In genomic region chr19:11505032-11505503, GRCh38 we compare ENCODE assay signal across 8 cellular contexts. TPM values are rescaled to one million over a fixed set of nuclear protein-coding genes. Genes with fewer than 3 reads are reported as not detected.
DNase-seq lines count a peak whose midpoint lies in the region; ATAC-seq and TF ChIP-seq lines count a peak whose summit lies in the region.

No MANE protein-coding gene starts in this region.

- no peaks in the 10 kb centered on the region for H4K20me1 ChIP-seq in smooth muscle cell (ENCODE audit: low read depth)

- under 1% methylated on average over 7 of the region's 33 CpGs for WGBS in smooth muscle cell (ENCODE audit: low lambda C conversion rate)

- ATAC-seq in GM18870 (IDR thresholded peaks at IDR 0.05; ENCODE audit: unreplicated experiment), result peak; percentile 76
- ATAC-seq in HG03135 (IDR thresholded peaks at IDR 0.05; ENCODE audit: unreplicated experiment), result peak; percentile 81

- H3K4me3 ChIP-seq in ACC112 (ENCODE audit: low read depth, low read length) (peak overlapping the region; percentile 92), WERI-Rb-1 (ENCODE audit: low read depth, low read length) (peak overlapping the region; percentile 69), breast epithelium (peak overlapping the region; percentile 78 to 99 (median 91)), smooth muscle cell (peak overlapping the region; percentile 78)

- H3K4me1 ChIP-seq in ACC112 (ENCODE audit: control insufficient read depth, insufficient read depth, low read length, unreplicated experiment), result no peaks in the 10 kb centered on the region
- peaks cover 0 to 4% of the 10 kb centered on the region in 2 donors for H3K4me1 ChIP-seq in breast epithelium
- peaks cover 6% of the 10 kb centered on the region for H3K4me1 ChIP-seq in smooth muscle cell (ENCODE audit: low read depth)

- intact Hi-C loops in breast epithelium (cut with DNase I; ENCODE audit: low total_unique reads), result no loop called here

- peak overlapping the region; percentile 86 for H3K27ac ChIP-seq in ACC112 (ENCODE audit: low read depth, low read length)
- peak overlapping the region; percentile 91 for H3K27ac ChIP-seq in WERI-Rb-1
- peak overlapping the region; percentile 96 to 99 for H3K27ac ChIP-seq in breast epithelium
- peak overlapping the region; percentile 72 for H3K27ac ChIP-seq in smooth muscle cell (ENCODE audit: low read depth)

- no peaks in the 10 kb centered on the region for H3K27me3 ChIP-seq in ACC112 (ENCODE audit: insufficient read depth, low read length)
- no peaks in the 10 kb centered on the region for H3K27me3 ChIP-seq in WERI-Rb-1 (ENCODE audit: insufficient read depth, low read depth, severe bottlenecking)
- no peaks in the 10 kb centered on the region for H3K27me3 ChIP-seq in breast epithelium
- no peaks in the 10 kb centered on the region for H3K27me3 ChIP-seq in smooth muscle cell (ENCODE audit: low read depth)

- H3K4me2 ChIP-seq in smooth muscle cell, result peak overlapping the region; percentile 87

- H3F3A ChIP-seq in smooth muscle cell (ENCODE audit: low read depth), result no peaks in the 10 kb centered on the region

- H3K79me2 ChIP-seq in ACC112 (ENCODE audit: control insufficient read depth, insufficient read depth, low read length, unreplicated experiment) (peaks cover 3% of the 10 kb centered on the region), smooth muscle cell (ENCODE audit: low read depth) (no peaks in the 10 kb centered on the region)

- peak overlapping the region; percentile 92 for H3K9ac ChIP-seq in smooth muscle cell (ENCODE audit: low read depth)

- H3K9me3 ChIP-seq in WERI-Rb-1 (ENCODE audit: severe bottlenecking) (no peaks in the 10 kb centered on the region), breast epithelium (no peaks in the 10 kb centered on the region), smooth muscle cell (replicated peaks; ENCODE audit: low read depth) (no peaks in the 10 kb centered on the region)

- TF ChIP-seq POLR2A in breast epithelium (IDR thresholded peaks at IDR 0.05), result no peak

- TF ChIP-seq CTCF in WERI-Rb-1 (IDR thresholded peaks at IDR 0.05; ENCODE audit: low read depth, low read length) (no peak), breast epithelium (IDR thresholded peaks at IDR 0.05) (no peak), smooth muscle cell (IDR thresholded peaks at IDR 0.05; ENCODE audit: borderline replicate concordance, insufficient read depth, poor library complexity, severe bottlenecking) (no peak)

- H2AFZ ChIP-seq in ACC112 (ENCODE audit: low read length, unreplicated experiment), result peak overlapping the region; percentile 94
- H2AFZ ChIP-seq in smooth muscle cell (ENCODE audit: low read depth), result peak overlapping the region; percentile 73

- H3K36me3 ChIP-seq in ACC112 (ENCODE audit: insufficient read depth, low read length), result no peaks in the 10 kb centered on the region
- peaks cover 2% of the 10 kb centered on the region; the same call in 1 of the 2 replicates for H3K36me3 ChIP-seq in WERI-Rb-1
- H3K36me3 ChIP-seq in breast epithelium, result no peaks in the 10 kb centered on the region
- no peaks in the 10 kb centered on the region for H3K36me3 ChIP-seq in smooth muscle cell (ENCODE audit: low read depth)

- DNase-seq in NCI-H2171 treated with DMSO at 0.1 percent for 48 hours (lab: John Stamatoyannopoulos, UW), result peak; percentile 94
- DNase-seq in WERI-Rb-1, result peak; percentile 99
- DNase-seq in breast epithelium (ENCODE audit: low spot score in 2 of 2), result peak; percentile 97
- DNase-seq in iPS-NIHi7 (ENCODE audit: extremely low spot score), result peak; percentile 100
- DNase-seq in smooth muscle cell (lab: John Stamatoyannopoulos, UW; ENCODE audit: unreplicated experiment), result peak; percentile 84

RNA-seq across cellular contexts. Expression of gene ZNF653, which starts 0.6 kb away (rescaled TPM):
- total RNA-seq in breast epithelium, result 10 to 100 TPM in 2 of 3 donors, 1 to 10 TPM in 1; 3.4 to 14.0 (median 10.8) TPM
- 2.2 and 2.9 TPM in 2 replicates for total RNA-seq in smooth muscle cell
- polyA plus RNA-seq in smooth muscle cell, result 5.5 and 10.8 TPM in 2 replicates

RNA-seq across cellular contexts. Expression of gene ECSIT, which starts 23.9 kb away (rescaled TPM):
- total RNA-seq in breast epithelium (10 to 100 TPM; 37.0 to 56.0 (median 53.6) TPM), smooth muscle cell (20.7 and 21.1 TPM in 2 replicates)
- 32.1 and 34.1 TPM in 2 replicates for polyA plus RNA-seq in smooth muscle cell

RNA-seq across cellular contexts. Expression of gene ELAVL3, which starts 24.2 kb away (rescaled TPM):
- total RNA-seq in breast epithelium, result not detected
- total RNA-seq in smooth muscle cell, result not detected in 2 replicates
- polyA plus RNA-seq in smooth muscle cell, result not detected in 2 replicates

RNA-seq across cellular contexts. Expression of gene CNN1, which starts 33.6 kb away (rescaled TPM):
- 100 to 1,000 TPM in 1 of 3 donors, 10 to 100 TPM in 1, 1 to 10 TPM in 1; 2.2 to 106 (median 74.3) TPM for total RNA-seq in breast epithelium
- 72.8 and 77.8 TPM in 2 replicates for total RNA-seq in smooth muscle cell
- 99.5 and 125 TPM in 2 replicates for polyA plus RNA-seq in smooth muscle cell

RNA-seq across cellular contexts. Expression of gene ELOF1, which starts 54.0 kb away (rescaled TPM):
- total RNA-seq in breast epithelium (10 to 100 TPM; 31.7 to 38.0 (median 37.3) TPM), smooth muscle cell (18.6 and 20.3 TPM in 2 replicates)
- 71.4 and 74.8 TPM in 2 replicates for polyA plus RNA-seq in smooth muscle cell

Comparison
In these comparisons a context has a peak if more than half of its experiments do, and no peak if none do; other contexts are left out.
1. Peak in every context shown above with its lines: DNase-seq, ATAC-seq, H3K4me3 ChIP-seq and H3K27ac ChIP-seq.